Comparison of ENCODE assay signal across 16 cellular contexts in genomic region chr5:95939465-95939864, GRCh38. TPM values are rescaled to one million over a fixed set of nuclear protein-coding genes. Genes with fewer than 3 reads are reported as not detected.
DNase-seq lines count a peak whose midpoint lies in the region; ATAC-seq, FAIRE-seq and TF ChIP-seq lines count a peak whose summit lies in the region.
"Had no signal": no experiment of that assay in that cellular context is flagged by ENCODE, and none has a peak within 500 bp of the region (broad histone marks: within the 10 kb centered on the region; RNA-seq: fewer than 3 reads in every experiment).

No MANE protein-coding gene starts in this region.

- intact Hi-C loops in OCI-LY7 (cut with micrococcal nuclease; ENCODE audit: unreplicated experiment), result no loop called here

- H3K4me3 Mint-ChIP-seq in T-helper 2 cell treated with Interferon-gamma antibody and Interleukin-4, amounts not matched to agents 5 μg/mL and 100 μg/mL, for 36 hours, result no peak overlapping the region
- H3K4me3 Mint-ChIP-seq: activated CD4-positive, alpha-beta memory T cell treated with anti-CD3 and anti-CD28 coated beads for 36 hours; CD4-positive, alpha-beta memory T cell; natural killer cell had no signal

- H3K27me3 Mint-ChIP-seq in T-helper 2 cell treated with Interferon-gamma antibody and Interleukin-4, amounts not matched to agents 5 μg/mL and 100 μg/mL, for 36 hours (ENCODE audit: low read depth), result no peaks in the 10 kb centered on the region
- H3K27me3 Mint-ChIP-seq: activated CD4-positive, alpha-beta memory T cell treated with anti-CD3 and anti-CD28 coated beads for 36 hours; CD4-positive, alpha-beta memory T cell had no signal

- no peaks in the 10 kb centered on the region for H3K9me3 ChIP-seq in OCI-LY7 (ENCODE audit: low read length)
- H3K9me3 ChIP-seq: heart left ventricle, thoracic aorta had no signal

- H2AFZ ChIP-seq in OCI-LY7 (ENCODE audit: low read length), result no peak overlapping the region

- H3K27me3 ChIP-seq in layer of hippocampus (ENCODE audit: control insufficient read depth, insufficient read depth, low read length), result no peaks in the 10 kb centered on the region
- H3K27me3 ChIP-seq: heart left ventricle had no signal

- peaks cover 4% of the 10 kb centered on the region for H3K4me1 Mint-ChIP-seq in T-helper 2 cell treated with Interferon-gamma antibody and Interleukin-4, amounts not matched to agents 5 μg/mL and 100 μg/mL, for 36 hours (ENCODE audit: low read depth)

- POLR2A ChIA-PET in OCI-LY7 (lab: Charles Lee), result no interaction called here

- peaks cover 2% of the 10 kb centered on the region for H3K36me3 Mint-ChIP-seq in T-helper 2 cell treated with Interferon-gamma antibody and Interleukin-4, amounts not matched to agents 5 μg/mL and 100 μg/mL, for 36 hours (ENCODE audit: low read depth)
- H3K36me3 Mint-ChIP-seq: natural killer cell had no signal

- H3K79me2 ChIP-seq in OCI-LY7 (ENCODE audit: insufficient read depth, low read depth, low read length), result no peaks in the 10 kb centered on the region

- TF ChIP-seq CTCF in OCI-LY7 (conservative IDR thresholded peaks at IDR 0.05; ENCODE audit: low read length), result no peak

- H3K36me3 ChIP-seq in OCI-LY7 (ENCODE audit: insufficient read depth, low read length), result no peaks in the 10 kb centered on the region
- H3K36me3 ChIP-seq: heart left ventricle had no signal

- peak overlapping the region; percentile 13 for H3K27ac ChIP-seq in layer of hippocampus (ENCODE audit: low read depth, low read length)
- no peak overlapping the region for H3K27ac ChIP-seq in OCI-LY7 (ENCODE audit: low read depth, low read length, poor library complexity, severe bottlenecking)
- H3K27ac ChIP-seq: heart left ventricle, thoracic aorta had no signal

- no peak for DNase-seq in H54 (ENCODE audit: insufficient read length, low spot score)
- no peak for DNase-seq in OCI-LY7 (ENCODE audit: low spot score)
- DNase-seq in iPS-NIHi7 (ENCODE audit: extremely low spot score), result no peak
- DNase-seq in T-helper 2 cell treated with Interferon-gamma antibody and Interleukin-4, amounts not matched to agents 5 μg/mL and 100 μg/mL, for 36 hours (ENCODE audit: low spot score), result no peak
- DNase-seq: activated CD4-positive, alpha-beta memory T cell treated with anti-CD3 and anti-CD28 coated beads for 36 hours; activated gamma-delta T cell; CD4-positive, alpha-beta memory T cell; heart left ventricle; natural killer cell; T-helper 2 cell had no signal

- H3K9me3 Mint-ChIP-seq in T-helper 2 cell treated with Interferon-gamma antibody and Interleukin-4, amounts not matched to agents 5 μg/mL and 100 μg/mL, for 36 hours, result no peaks in the 10 kb centered on the region
- H3K9me3 Mint-ChIP-seq: activated CD4-positive, alpha-beta memory T cell treated with anti-CD3 and anti-CD28 coated beads for 36 hours; CD4-positive, alpha-beta memory T cell; natural killer cell had no signal

- H3K9me2 ChIP-seq in OCI-LY7 (ENCODE audit: insufficient read depth, low read length), result no peaks in the 10 kb centered on the region

- H3K4me3 ChIP-seq in OCI-LY7 (ENCODE audit: low read depth, low read length, poor library complexity, severe bottlenecking), result no peak overlapping the region
- H3K4me3 ChIP-seq: heart left ventricle, thoracic aorta had no signal

- H3K4me2 ChIP-seq in OCI-LY7 (ENCODE audit: low read length), result no peak overlapping the region

- H3K27ac Mint-ChIP-seq in T-helper 2 cell treated with Interferon-gamma antibody and Interleukin-4, amounts not matched to agents 5 μg/mL and 100 μg/mL, for 36 hours, result no peak overlapping the region
- H3K27ac Mint-ChIP-seq: activated CD4-positive, alpha-beta memory T cell treated with anti-CD3 and anti-CD28 coated beads for 36 hours; CD4-positive, alpha-beta memory T cell; natural killer cell had no signal

- CTCF ChIA-PET in OCI-LY7 (lab: Charles Lee; ENCODE audit: unreplicated experiment), result no interaction called here

- peak; percentile 91 for FAIRE-seq in H54 (lab: Jason Lieb, UNC)

- no TSS peak for BruUV-seq in OCI-LY7 (replicated peaks; lab: Mats Ljungman, UMichigan)

- H3K4me1 ChIP-seq in OCI-LY7 (ENCODE audit: insufficient read depth, low read length, poor library complexity, severe bottlenecking), result no peaks in the 10 kb centered on the region

- no peaks in the 10 kb centered on the region for H4K20me1 ChIP-seq in OCI-LY7 (ENCODE audit: insufficient read depth, low read length)

- ATAC-seq in GM19324 (IDR thresholded peaks at IDR 0.05; ENCODE audit: low FRiP score, unreplicated experiment) (peak; percentile 68), HG03139 (IDR thresholded peaks at IDR 0.05; ENCODE audit: unreplicated experiment) (peak; percentile 62), HG03521 (IDR thresholded peaks at IDR 0.05; ENCODE audit: unreplicated experiment) (no peak)
- ATAC-seq: heart left ventricle, left lobe of liver, natural killer cell had no signal

- TF ChIP-seq POLR2A in H54 (IDR thresholded peaks at IDR 0.05; ENCODE audit: low read depth, low read length), result no peak

RNA-seq across cellular contexts. Expression of gene ELL2, which starts 22.2 kb away (rescaled TPM):
- 0.98 and 2.1 TPM in 2 replicates for total RNA-seq in OCI-LY7 (2014; rRNA removed; shearing (Covaris generic))
- total RNA-seq in OCI-LY7 (2022), result 4.7 and 6.7 TPM in 2 replicates
